In genomic region chr2:96143848-96144480, GRCh38 we compare ENCODE assay signal across 9 cellular contexts. TPM values are rescaled to one million over a fixed set of nuclear protein-coding genes. Genes with fewer than 3 reads are reported as not detected.
A peak's percentile ranks its signal among the peaks of the same experiment; 100 is the strongest.
DNase-seq lines count a peak whose midpoint lies in the region; ATAC-seq and TF ChIP-seq lines count a peak whose summit lies in the region.
"Had no signal": no experiment of that assay in that cellular context is flagged by ENCODE, and none has a peak within 500 bp of the region (broad histone marks: within the 10 kb centered on the region; RNA-seq: fewer than 3 reads in every experiment).

No MANE protein-coding gene starts in this region.

- no peaks in the 10 kb centered on the region for H3K27me3 Mint-ChIP-seq in CD4-positive, alpha-beta T cell
- no peaks in the 10 kb centered on the region for H3K27me3 Mint-ChIP-seq in T-helper 2 cell treated with Interferon-gamma antibody and Interleukin-4, amounts not matched to agents 5 μg/mL and 100 μg/mL, for 36 hours (ENCODE audit: low read depth)
- H3K27me3 Mint-ChIP-seq in effector memory CD8-positive, alpha-beta T cell = no peaks in the 10 kb centered on the region

- no peaks in the 10 kb centered on the region for H3K4me1 ChIP-seq in prostate gland (replicated peaks)

- peak overlapping the region; percentile 99 for H3K27ac ChIP-seq in CD4-positive, alpha-beta T cell (ENCODE audit: low read depth, low read length)
- no peak overlapping the region for H3K27ac ChIP-seq in prostate gland

- in situ Hi-C loops in KBM-7 (cut with MboI; ENCODE audit: low pct_unique_long_range_greater_than_20kb, low sequenced_read_pairs) = no loop called here

- POLR2A ChIA-PET in CD4-positive, alpha-beta T cell (lab: Charles Lee) = interaction anchor here (2.7 to 13.8 kb wide), 4 partner anchors 14 to 64 kb away, joined by 17 to 199 read pairs (median 65); partner anchors contain the start of gene STARD7

- peak overlapping the region; percentile 98 for H3K4me3 Mint-ChIP-seq in CD4-positive, alpha-beta T cell
- H3K4me3 Mint-ChIP-seq in T-helper 2 cell treated with Interferon-gamma antibody and Interleukin-4, amounts not matched to agents 5 μg/mL and 100 μg/mL, for 36 hours = peak overlapping the region; percentile 93
- peak overlapping the region; percentile 93 to 95 for H3K4me3 Mint-ChIP-seq in effector memory CD8-positive, alpha-beta T cell

- peaks cover 71% of the 10 kb centered on the region for H3K4me1 Mint-ChIP-seq in CD4-positive, alpha-beta T cell (ENCODE audit: low read depth)
- H3K4me1 Mint-ChIP-seq in T-helper 2 cell treated with Interferon-gamma antibody and Interleukin-4, amounts not matched to agents 5 μg/mL and 100 μg/mL, for 36 hours (ENCODE audit: low read depth) = peaks cover 54% of the 10 kb centered on the region
- peaks cover 46 to 58% of the 10 kb centered on the region in 2 donors for H3K4me1 Mint-ChIP-seq in effector memory CD8-positive, alpha-beta T cell (ENCODE audit: low read depth in 2 of 2)

- peaks cover 53% of the 10 kb centered on the region for H3K36me3 Mint-ChIP-seq in CD4-positive, alpha-beta T cell (ENCODE audit: low read depth)
- H3K36me3 Mint-ChIP-seq in T-helper 2 cell treated with Interferon-gamma antibody and Interleukin-4, amounts not matched to agents 5 μg/mL and 100 μg/mL, for 36 hours (ENCODE audit: low read depth) = peaks cover 21% of the 10 kb centered on the region
- peaks cover 92% of the 10 kb centered on the region for H3K36me3 Mint-ChIP-seq in effector memory CD8-positive, alpha-beta T cell (ENCODE audit: insufficient read depth)

- peak; percentile 18 for TF ChIP-seq CTCF in CD4-positive, alpha-beta T cell (IDR thresholded peaks at IDR 0.05)
- TF ChIP-seq CTCF in prostate gland (IDR thresholded peaks at IDR 0.05) = peak in 2 of 4 experiments; percentile 13 to 32

- H3K36me3 ChIP-seq in prostate gland = no peaks in the 10 kb centered on the region

- WGBS in prostate gland = 86% methylated on average over 22 of the region's 23 CpGs

- DNase-seq in CD4-positive, alpha-beta T cell = peak in 7 of 10 experiments; percentile 29 to 53 (median 45)
- DNase-seq in HK-2 (ENCODE audit: unreplicated experiment) (peak; percentile 21), prostate gland (ENCODE audit: low spot score) (no peak), KBM-7 (no peak), H4 (ENCODE audit: low spot score) (no peak)
- DNase-seq in T-helper 2 cell treated with Interferon-gamma antibody and Interleukin-4, amounts not matched to agents 5 μg/mL and 100 μg/mL, for 36 hours (ENCODE audit: low spot score) = peak; percentile 45
- peak in 1 of 3 experiments; percentile 39 for DNase-seq in effector memory CD8-positive, alpha-beta T cell

- no peaks in the 10 kb centered on the region for H3K9me3 Mint-ChIP-seq in CD4-positive, alpha-beta T cell
- H3K9me3 Mint-ChIP-seq in T-helper 2 cell treated with Interferon-gamma antibody and Interleukin-4, amounts not matched to agents 5 μg/mL and 100 μg/mL, for 36 hours = no peaks in the 10 kb centered on the region
- no peaks in the 10 kb centered on the region for H3K9me3 Mint-ChIP-seq in effector memory CD8-positive, alpha-beta T cell

- intact Hi-C loops in CD4-positive, alpha-beta T cell (cut with DNase I, micrococcal nuclease) = loop anchor here (2.0 to 5.0 kb wide), 6 partner anchors 15 to 363 kb away; partner anchors contain the start of genes TMEM127 (in 2 of the 2), CIAO1 (in 1 of the 2), NEURL3 (in 1 of the 2) and STARD7 (in 1 of the 2)
- intact Hi-C loops in prostate gland (cut with DNase I) = no loop called here

- no peaks in the 10 kb centered on the region for H3K27me3 ChIP-seq in CD4-positive, alpha-beta T cell (ENCODE audit: control insufficient read depth, insufficient read depth, low read length)
- H3K27me3 ChIP-seq in prostate gland (replicated peaks; ENCODE audit: insufficient read depth) = no peaks in the 10 kb centered on the region

- no peak for ATAC-seq in CD4-positive, alpha-beta T cell (ENCODE audit: poor library complexity)
- ATAC-seq in effector memory CD8-positive, alpha-beta T cell (replicated peaks) = no peak
- no peak for ATAC-seq in HG02763 (IDR thresholded peaks at IDR 0.05; ENCODE audit: unreplicated experiment)

- H3K4me3 ChIP-seq in prostate gland = peak overlapping the region; percentile 40 to 47

- TF ChIP-seq POLR2A in prostate gland (IDR thresholded peaks at IDR 0.05) = no peak

- H3K27ac Mint-ChIP-seq in CD4-positive, alpha-beta T cell = peak overlapping the region; percentile 98
- peak overlapping the region; percentile 92 for H3K27ac Mint-ChIP-seq in T-helper 2 cell treated with Interferon-gamma antibody and Interleukin-4, amounts not matched to agents 5 μg/mL and 100 μg/mL, for 36 hours
- peak overlapping the region; percentile 94 to 97 for H3K27ac Mint-ChIP-seq in effector memory CD8-positive, alpha-beta T cell

- no peaks in the 10 kb centered on the region for H3K9me3 ChIP-seq in CD4-positive, alpha-beta T cell (ENCODE audit: control insufficient read depth, low read length)
- H3K9me3 ChIP-seq in prostate gland = no peaks in the 10 kb centered on the region

- CTCF ChIA-PET in CD4-positive, alpha-beta T cell (lab: Charles Lee) = interaction anchor here (1.3 to 15.2 kb wide), 2 partner anchors 27 to 31 kb away, joined by 7 to 229 read pairs; no protein-coding TSS in a partner anchor

RNA-seq across cellular contexts. Expression of gene DUSP2, which starts 1.3 kb away (rescaled TPM):
- 100 to 1,000 TPM; 728 to 730 TPM for total RNA-seq in CD4-positive, alpha-beta T cell
- 10 to 100 TPM in 1 of 2 donors, 1 to 10 TPM in 1; 5.2 to 45.7 TPM for total RNA-seq in prostate gland
- total RNA-seq in H4 (2014; rRNA removed; shearing (Covaris generic)) = 16.4 and 17.7 TPM in 2 replicates

RNA-seq across cellular contexts. Expression of gene ASTL, which starts 5.7 kb away (rescaled TPM):
- 1 to 10 TPM; 5.0 to 6.5 TPM for total RNA-seq in CD4-positive, alpha-beta T cell
- total RNA-seq in prostate gland = under 1 TPM in 1 of 2 donors, not detected in 1; 0.57 TPM
- total RNA-seq in H4 (2014; rRNA removed; shearing (Covaris generic)) = not detected in 2 replicates
- total RNA-seq: epithelial cell of proximal tubule had no signal

RNA-seq across cellular contexts. Expression of gene ADRA2B, which starts 27.6 kb away (rescaled TPM):
- total RNA-seq in CD4-positive, alpha-beta T cell = under 1 TPM; 0.52 to 0.84 TPM
- total RNA-seq in prostate gland = 1 to 10 TPM in 1 of 2 donors, under 1 TPM in 1; 0.23 to 5.0 TPM
- total RNA-seq in H4 (2014; rRNA removed; shearing (Covaris generic)) = 0.10 TPM in 1 of 2 replicates, not detected in the other

Comparison
In these comparisons a context has a peak if more than half of its experiments do, and no peak if none do; other contexts are left out.
1. DNase-seq: peak in CD4-positive, alpha-beta T cell (7 of 10), HK-2 (single experiment) and T-helper 2 cell treated with Interferon-gamma antibody and Interleukin-4, amounts not matched to agents 5 μg/mL and 100 μg/mL, for 36 hours (single experiment); none in prostate gland (single experiment), KBM-7 (single experiment) and H4 (single experiment).
2. RNA of gene DUSP2, which starts 1.3 kb away (total RNA-seq): 728 to 730 TPM in CD4-positive, alpha-beta T cell; 5.2 to 45.7 TPM in prostate gland and 16.4 to 17.7 TPM in H4; every median in the first group is over 10 times any median in the second.
3. Peak in every context shown above with its lines, with median percentiles within 50 percentile points of each other: H3K27ac Mint-ChIP-seq and H3K4me3 Mint-ChIP-seq.